Comparison of ENCODE assay signal across 9 cellular contexts in genomic region chr11:57460756-57461749, GRCh38. TPM values are rescaled to one million over a fixed set of nuclear protein-coding genes. Genes with fewer than 3 reads are reported as not detected.
A peak's percentile ranks its signal among the peaks of the same experiment; 100 is the strongest.
DNase-seq lines count a peak whose midpoint lies in the region; ATAC-seq and TF ChIP-seq lines count a peak whose summit lies in the region.
"Had no signal": no experiment of that assay in that cellular context is flagged by ENCODE, and none has a peak within 500 bp of the region (broad histone marks: within the 10 kb centered on the region; RNA-seq: fewer than 3 reads in every experiment).

No MANE protein-coding gene starts in this region.

- no peaks in the 10 kb centered on the region for H3K36me3 ChIP-seq in CD8-positive, alpha-beta memory T cell (ENCODE audit: insufficient read depth, low read length)
- no peaks in the 10 kb centered on the region for H3K36me3 ChIP-seq in gastroesophageal sphincter

- no peak overlapping the region for H3K4me3 ChIP-seq in CD8-positive, alpha-beta memory T cell (ENCODE audit: low read length)
- peak overlapping the region; percentile 53 for H3K4me3 ChIP-seq in HL-60 (replicated peaks; ENCODE audit: insufficient read depth, low read length)
- H3K4me3 ChIP-seq in cardiac fibroblast (replicated peaks in 1 of 2; ENCODE audit: low read depth in 2 of 2, low read length in 2 of 2) = peak overlapping the region; percentile 26 to 45
- peak overlapping the region in 1 of 2 donors; percentile 52 for H3K4me3 ChIP-seq in gastroesophageal sphincter

- no peak for TF ChIP-seq EP300 in gastroesophageal sphincter (IDR thresholded peaks at IDR 0.05)

- H3K9me3 ChIP-seq in CD8-positive, alpha-beta memory T cell (ENCODE audit: low read length) = no peaks in the 10 kb centered on the region
- no peaks in the 10 kb centered on the region for H3K9me3 ChIP-seq in gastroesophageal sphincter

- H3K9me3 Mint-ChIP-seq in CD8-positive, alpha-beta memory T cell = no peaks in the 10 kb centered on the region
- no peaks in the 10 kb centered on the region for H3K9me3 Mint-ChIP-seq in natural killer cell treated with Interleukin-12 subunit alpha and Interleukin-12 subunit beta and Interleukin-15 and Interleukin-18, amount 100 ng/mL, for 72 hours
- H3K9me3 Mint-ChIP-seq: stimulated activated naive CD8-positive, alpha-beta T cell treated with anti-CD3 and anti-CD28 coated beads, Interleukin-15, Interleukin-2, amounts not matched to agents 100 ng/mL and 50 ng/mL, for 24 hours had no signal

- 52 to 89% methylated on average over 2 to 4 of the region's 50 CpGs for WGBS in gastroesophageal sphincter (ENCODE audit: low coverage in 1 of 2), 2 donors

- H3K4me1 Mint-ChIP-seq in CD8-positive, alpha-beta memory T cell = peaks cover 28 to 43% (median 34%) of the 10 kb centered on the region in 3 donors
- H3K4me1 Mint-ChIP-seq in natural killer cell treated with Interleukin-12 subunit alpha and Interleukin-12 subunit beta and Interleukin-15 and Interleukin-18, amount 100 ng/mL, for 72 hours (ENCODE audit: low read depth in 2 of 2) = peaks cover 37% of the 10 kb centered on the region in 2 donors

- DNase-seq in CD8-positive, alpha-beta memory T cell = peak in 2 of 5 donors; percentile 16 to 52
- DNase-seq in HL-60 (ENCODE audit: low read depth in 1 of 2, low spot score in 1 of 2) (no peak), cardiac fibroblast (ENCODE audit: low read depth in 2 of 2) (no peak), MV-4-11 (lab: John Stamatoyannopoulos, UW) (no peak), NCI-H1436 (lab: John Stamatoyannopoulos, UW) (no peak), middle frontal gyrus (ENCODE audit: extremely low spot score, low spot score) (no peak)
- DNase-seq in natural killer cell treated with Interleukin-12 subunit alpha and Interleukin-12 subunit beta and Interleukin-15 and Interleukin-18, amount 100 ng/mL, for 72 hours (ENCODE audit: low spot score) = no peak

- peaks cover 29 to 31% of the 10 kb centered on the region in 2 donors for H3K27me3 Mint-ChIP-seq in CD8-positive, alpha-beta memory T cell
- H3K27me3 Mint-ChIP-seq in natural killer cell treated with Interleukin-12 subunit alpha and Interleukin-12 subunit beta and Interleukin-15 and Interleukin-18, amount 100 ng/mL, for 72 hours = peaks cover 26 to 45% of the 10 kb centered on the region in 2 donors

- POLR2A ChIA-PET in CD8-positive, alpha-beta memory T cell (lab: Charles Lee) = interaction anchor here (1.4 kb wide), 1 partner anchor 12 kb away, joined by 4 read pairs; no protein-coding TSS in a partner anchor

- H3K27ac ChIP-seq in CD8-positive, alpha-beta memory T cell (ENCODE audit: low read depth, low read length) = no peak overlapping the region
- no peak overlapping the region for H3K27ac ChIP-seq in HL-60 (replicated peaks)
- no peak overlapping the region for H3K27ac ChIP-seq in gastroesophageal sphincter

- H3K36me3 Mint-ChIP-seq in CD8-positive, alpha-beta memory T cell = peaks cover 0 to 2% (median 0%) of the 10 kb centered on the region in 3 donors
- H3K36me3 Mint-ChIP-seq in natural killer cell treated with Interleukin-12 subunit alpha and Interleukin-12 subunit beta and Interleukin-15 and Interleukin-18, amount 100 ng/mL, for 72 hours = no peaks in the 10 kb centered on the region

- peak overlapping the region in 6 of 7 donors; percentile 23 to 63 (median 44) for H3K4me3 Mint-ChIP-seq in CD8-positive, alpha-beta memory T cell
- H3K4me3 Mint-ChIP-seq in natural killer cell treated with Interleukin-12 subunit alpha and Interleukin-12 subunit beta and Interleukin-15 and Interleukin-18, amount 100 ng/mL, for 72 hours = peak overlapping the region; percentile 34

- H3K27ac Mint-ChIP-seq in CD8-positive, alpha-beta memory T cell = no peak overlapping the region
- peak overlapping the region in 1 of 2 donors; percentile 3 for H3K27ac Mint-ChIP-seq in natural killer cell treated with Interleukin-12 subunit alpha and Interleukin-12 subunit beta and Interleukin-15 and Interleukin-18, amount 100 ng/mL, for 72 hours
- H3K27ac Mint-ChIP-seq: stimulated activated naive CD8-positive, alpha-beta T cell treated with anti-CD3 and anti-CD28 coated beads, Interleukin-15, Interleukin-2, amounts not matched to agents 100 ng/mL and 50 ng/mL, for 24 hours had no signal

- no peak for TF ChIP-seq CTCF in HL-60 (IDR thresholded peaks at IDR 0.05; ENCODE audit: insufficient read depth, low read length)
- no peak for TF ChIP-seq CTCF in cardiac fibroblast (IDR thresholded peaks at IDR 0.05; ENCODE audit: low read depth, low read length)
- TF ChIP-seq CTCF in gastroesophageal sphincter (IDR thresholded peaks at IDR 0.05) = no peak

- peaks cover 27% of the 10 kb centered on the region for H3K27me3 ChIP-seq in CD8-positive, alpha-beta memory T cell (ENCODE audit: insufficient read depth, low read length, poor library complexity, severe bottlenecking)
- H3K27me3 ChIP-seq in HL-60 (ENCODE audit: insufficient read depth, poor library complexity, severe bottlenecking) (no peaks in the 10 kb centered on the region), gastroesophageal sphincter (peaks cover 78% of the 10 kb centered on the region)

- TF ChIP-seq POLR2A in gastroesophageal sphincter (IDR thresholded peaks at IDR 0.05) = no peak

- H3K4me1 ChIP-seq in CD8-positive, alpha-beta memory T cell (ENCODE audit: insufficient read depth, low read length) = peaks cover 29% of the 10 kb centered on the region
- peaks cover 0 to 46% (median 27%) of the 10 kb centered on the region in 3 donors for H3K4me1 ChIP-seq in gastroesophageal sphincter

- CTCF ChIA-PET in CD8-positive, alpha-beta memory T cell (lab: Charles Lee) = interaction anchor here (1.1 to 8.4 kb wide), 7 partner anchors 10 to 180 kb away, joined by 3 to 151 read pairs (median 54); partner anchors contain the start of genes SLC43A1 and TIMM10

- ATAC-seq in natural killer cell treated with Interleukin-12 subunit alpha and Interleukin-12 subunit beta and Interleukin-15 and Interleukin-18, amount 100 ng/mL, for 72 hours = no peak
- no peak for ATAC-seq in gastroesophageal sphincter

RNA-seq across cellular contexts. Expression of gene RTN4RL2, which starts 0.7 kb away (rescaled TPM):
- under 1 TPM; 0.24 to 0.27 TPM for total RNA-seq in CD8-positive, alpha-beta memory T cell
- polyA plus RNA-seq in CD8-positive, alpha-beta memory T cell = 0.28 TPM
- not detected for total RNA-seq in natural killer cell treated with Interleukin-12 subunit alpha and Interleukin-12 subunit beta and Interleukin-15 and Interleukin-18, amount 100 ng/mL, for 72 hours
- 1 to 10 TPM in 1 of 4 donors, under 1 TPM in 2, not detected in 1; 0.12 to 2.3 (median 0.27) TPM for total RNA-seq in gastroesophageal sphincter

RNA-seq across cellular contexts. Expression of gene SLC43A3, which starts 34.1 kb away (rescaled TPM):
- 100 to 1,000 TPM; 434 to 447 TPM for total RNA-seq in CD8-positive, alpha-beta memory T cell
- 32.6 TPM for polyA plus RNA-seq in CD8-positive, alpha-beta memory T cell
- total RNA-seq in natural killer cell treated with Interleukin-12 subunit alpha and Interleukin-12 subunit beta and Interleukin-15 and Interleukin-18, amount 100 ng/mL, for 72 hours = 100 to 1,000 TPM in 1 of 2 donors, 10 to 100 TPM in 1; 86.9 to 308 TPM
- 10 to 100 TPM; 40.9 to 75.9 (median 60.0) TPM for total RNA-seq in gastroesophageal sphincter

RNA-seq across cellular contexts. Expression of gene SLC43A1, which starts 54.4 kb away (rescaled TPM):
- total RNA-seq in CD8-positive, alpha-beta memory T cell = 10 to 100 TPM; 24.2 to 25.3 TPM
- 23.5 TPM for polyA plus RNA-seq in CD8-positive, alpha-beta memory T cell
- 10 to 100 TPM in 1 of 2 donors, 1 to 10 TPM in 1; 4.2 to 16.5 TPM for total RNA-seq in natural killer cell treated with Interleukin-12 subunit alpha and Interleukin-12 subunit beta and Interleukin-15 and Interleukin-18, amount 100 ng/mL, for 72 hours
- 10 to 100 TPM; 14.8 to 36.6 (median 19.7) TPM for total RNA-seq in gastroesophageal sphincter
